33 cellular contexts compared by ENCODE assay signal in the genomic region with DNA sequence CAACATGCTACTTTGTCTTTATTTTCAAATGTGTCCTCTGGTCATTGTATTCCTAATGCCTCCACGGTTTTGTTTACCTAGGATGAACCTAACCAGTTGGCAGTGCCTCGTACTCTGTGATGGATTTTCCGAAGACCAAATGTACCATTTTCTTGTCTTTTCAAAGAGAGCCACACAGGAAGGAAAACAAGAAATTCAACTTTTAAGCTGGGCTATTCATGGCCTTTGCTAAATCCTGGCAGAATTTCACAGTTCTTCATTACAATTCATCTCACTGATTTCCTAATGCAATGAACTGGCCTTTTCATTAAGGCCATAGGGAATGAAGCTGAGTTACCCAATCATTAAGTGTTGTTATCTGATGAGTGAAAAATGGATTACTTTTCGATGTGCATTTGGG. TPM values are rescaled to one million over a fixed set of nuclear protein-coding genes. Genes with fewer than 3 reads are reported as not detected.
"Had no signal": no experiment of that assay in that cellular context is flagged by ENCODE, and none has a peak within 500 bp of the region (broad histone marks: within the 10 kb centered on the region; RNA-seq: fewer than 3 reads in every experiment).

No MANE protein-coding gene starts in this region.

- DNase-seq: activated CD4-positive, alpha-beta T cell treated with anti-CD3 and anti-CD28 coated beads for 36 hours; activated CD4-positive, alpha-beta T cell treated with anti-CD3 and anti-CD28 coated beads, Interleukin-2, amount 10 ng/mL, durations not matched to agents 7 days and 5 days; activated CD4-positive, alpha-beta T cell treated with anti-CD3 and anti-CD28 coated beads, Interleukin-2, amount 50 U/mL, for 48 hours; activated CD8-positive, alpha-beta T cell treated with anti-CD3 and anti-CD28 coated beads, Interleukin-2, amount 10 ng/mL, durations not matched to agents 7 days and 5 days; activated gamma-delta T cell treated with Interleukin-2 at 50 U/mL for 16 hours; activated naive CD4-positive, alpha-beta T cell treated with anti-CD3 and anti-CD28 coated beads for 36 hours; activated T-cell treated with anti-CD3 and anti-CD28 coated beads, Interleukin-2, amount 50 U/mL, for 24 hours; adrenal gland; body of pancreas; MM.1S; MV-4-11; NCI-H1092; NCI-H1436 treated with DMSO at 0.1 percent for 48 hours; NCI-H1694 treated with DMSO at 0.1 percent for 48 hours; NCI-H2029; NCI-H345; NCI-H524 treated with DMSO at 0.1 percent for 48 hours; SHP77; SK-N-SH had no signal

- H3K36me3 Mint-ChIP-seq: activated naive CD4-positive, alpha-beta T cell treated with anti-CD3 and anti-CD28 coated beads, Interleukin-2, amount 50 U/mL, for 72 hours had no signal

- H3K4me2 ChIP-seq: SK-N-SH had no signal

- H3K9me3 Mint-ChIP-seq: activated CD4-positive, alpha-beta T cell treated with anti-CD3 and anti-CD28 coated beads, Interleukin-2, amount 10 ng/mL, durations not matched to agents 7 days and 5 days; activated naive CD4-positive, alpha-beta T cell treated with anti-CD3 and anti-CD28 coated beads for 36 hours; activated naive CD4-positive, alpha-beta T cell treated with anti-CD3 and anti-CD28 coated beads, Interleukin-2, amount 50 U/mL, for 72 hours; activated T-cell treated with anti-CD3 and anti-CD28 coated beads, Interleukin-2, amount 50 U/mL, for 24 hours; activated T-helper 1 cell treated with anti-CD3 and anti-CD28 coated beads, Interleukin-12 subunit alpha, Interleukin-12 subunit beta, Interleukin-2, Interleukin-4 antibody, amounts not matched to agents 30 ng/mL and 10 ng/mL and 1 ng/mL, durations not matched to agents 14 hours and 24 hours and 36 hours; T-helper 1 cell treated with Interleukin-12 subunit alpha and Interleukin-12 subunit beta and Interleukin-4 antibody, amounts not matched to agents 30 μg/mL and 1 μg/mL, for 36 hours; T-helper 2 cell treated with Interferon-gamma antibody and Interleukin-4, amounts not matched to agents 5 μg/mL and 100 μg/mL, for 36 hours had no signal

- H3K4me1 ChIP-seq: adrenal gland, body of pancreas, breast epithelium, SJSA1 had no signal

- H3K4me3 ChIP-seq: adrenal gland, body of pancreas, breast epithelium, SJSA1 had no signal

- H3K4me1 Mint-ChIP-seq: activated CD4-positive, alpha-beta T cell treated with anti-CD3 and anti-CD28 coated beads for 36 hours; activated CD4-positive, alpha-beta T cell treated with anti-CD3 and anti-CD28 coated beads, Interleukin-2, amount 10 ng/mL, durations not matched to agents 7 days and 5 days had no signal

- FAIRE-seq: astrocyte, TTC549 had no signal

- H3K27me3 ChIP-seq: adrenal gland, body of pancreas, breast epithelium, SJSA1 had no signal

- H3K36me3 ChIP-seq: adrenal gland, breast epithelium, SJSA1 had no signal

- ATAC-seq: activated CD4-positive, alpha-beta T cell treated with anti-CD3 and anti-CD28 coated beads for 36 hours; activated CD4-positive, CD25-positive, alpha-beta regulatory T cell treated with anti-CD3 and anti-CD28 coated beads, Interleukin-2, amount 50 U/mL, for 24 hours; activated CD8-positive, alpha-beta T cell treated with anti-CD3 and anti-CD28 coated beads, Interleukin-2, amount 10 ng/mL, durations not matched to agents 7 days and 5 days; activated naive CD4-positive, alpha-beta T cell treated with anti-CD3 and anti-CD28 coated beads, Interleukin-2, amount 50 U/mL, for 72 hours; body of pancreas; Panc1 had no signal

- H3K4me3 Mint-ChIP-seq: activated CD4-positive, alpha-beta T cell treated with anti-CD3 and anti-CD28 coated beads for 36 hours; activated CD4-positive, alpha-beta T cell treated with anti-CD3 and anti-CD28 coated beads, Interleukin-2, amount 10 ng/mL, durations not matched to agents 7 days and 5 days; activated CD8-positive, alpha-beta T cell treated with anti-CD3 and anti-CD28 coated beads, Interleukin-2, amount 10 ng/mL, durations not matched to agents 7 days and 5 days; activated naive CD4-positive, alpha-beta T cell treated with anti-CD3 and anti-CD28 coated beads for 36 hours; activated T-cell treated with anti-CD3 and anti-CD28 coated beads, Interleukin-2, amount 50 U/mL, for 24 hours; activated T-helper 1 cell treated with anti-CD3 and anti-CD28 coated beads, Interleukin-12 subunit alpha, Interleukin-12 subunit beta, Interleukin-2, Interleukin-4 antibody, amounts not matched to agents 30 ng/mL and 10 ng/mL and 1 ng/mL, durations not matched to agents 14 hours and 24 hours and 36 hours; T-helper 1 cell treated with Interleukin-12 subunit alpha and Interleukin-12 subunit beta and Interleukin-4 antibody, amounts not matched to agents 30 μg/mL and 1 μg/mL, for 36 hours; T-helper 2 cell treated with Interferon-gamma antibody and Interleukin-4, amounts not matched to agents 5 μg/mL and 100 μg/mL, for 36 hours had no signal

- H3K9me3 ChIP-seq: adrenal gland, body of pancreas, breast epithelium, SJSA1, SK-N-SH had no signal

- H3K27ac ChIP-seq: adrenal gland, body of pancreas, SJSA1 had no signal

- H3K27ac Mint-ChIP-seq: activated CD4-positive, alpha-beta T cell treated with anti-CD3 and anti-CD28 coated beads for 36 hours; activated CD4-positive, alpha-beta T cell treated with anti-CD3 and anti-CD28 coated beads, Interleukin-2, amount 10 ng/mL, durations not matched to agents 7 days and 5 days; activated CD8-positive, alpha-beta T cell treated with anti-CD3 and anti-CD28 coated beads, Interleukin-2, amount 10 ng/mL, durations not matched to agents 7 days and 5 days; activated naive CD4-positive, alpha-beta T cell treated with anti-CD3 and anti-CD28 coated beads for 36 hours; activated naive CD4-positive, alpha-beta T cell treated with anti-CD3 and anti-CD28 coated beads, Interleukin-2, amount 50 U/mL, for 72 hours; activated T-cell treated with anti-CD3 and anti-CD28 coated beads, Interleukin-2, amount 50 U/mL, for 24 hours; activated T-helper 1 cell treated with anti-CD3 and anti-CD28 coated beads, Interleukin-12 subunit alpha, Interleukin-12 subunit beta, Interleukin-2, Interleukin-4 antibody, amounts not matched to agents 30 ng/mL and 10 ng/mL and 1 ng/mL, durations not matched to agents 14 hours and 24 hours and 36 hours; T-helper 1 cell treated with Interleukin-12 subunit alpha and Interleukin-12 subunit beta and Interleukin-4 antibody, amounts not matched to agents 30 μg/mL and 1 μg/mL, for 36 hours; T-helper 2 cell treated with Interferon-gamma antibody and Interleukin-4, amounts not matched to agents 5 μg/mL and 100 μg/mL, for 36 hours had no signal

- H3K9ac ChIP-seq: SK-N-SH had no signal

RNA-seq across cellular contexts. Expression of gene KCNJ16, which starts 7.9 kb away (rescaled TPM):
- total RNA-seq: activated CD4-positive, alpha-beta T cell treated with anti-CD3 and anti-CD28 coated beads for 36 hours; activated CD4-positive, alpha-beta T cell treated with anti-CD3 and anti-CD28 coated beads, Interleukin-2, amount 10 ng/mL, durations not matched to agents 7 days and 5 days; activated CD8-positive, alpha-beta T cell treated with anti-CD3 and anti-CD28 coated beads, Interleukin-2, amount 10 ng/mL, durations not matched to agents 7 days and 5 days; activated naive CD4-positive, alpha-beta T cell treated with anti-CD3 and anti-CD28 coated beads for 36 hours; activated naive CD4-positive, alpha-beta T cell treated with anti-CD3 and anti-CD28 coated beads, Interleukin-2, amount 50 U/mL, for 72 hours; activated T-helper 1 cell treated with anti-CD3 and anti-CD28 coated beads, Interleukin-12 subunit alpha, Interleukin-12 subunit beta, Interleukin-2, Interleukin-4 antibody, amounts not matched to agents 30 ng/mL and 10 ng/mL and 1 ng/mL, durations not matched to agents 14 hours and 24 hours and 36 hours; cardiac septum; LHCN-M2; NCI-H460; RPMI7951; SJSA1 had no signal
- polyA plus RNA-seq: SK-N-SH had no signal
